In the genomic region with DNA sequence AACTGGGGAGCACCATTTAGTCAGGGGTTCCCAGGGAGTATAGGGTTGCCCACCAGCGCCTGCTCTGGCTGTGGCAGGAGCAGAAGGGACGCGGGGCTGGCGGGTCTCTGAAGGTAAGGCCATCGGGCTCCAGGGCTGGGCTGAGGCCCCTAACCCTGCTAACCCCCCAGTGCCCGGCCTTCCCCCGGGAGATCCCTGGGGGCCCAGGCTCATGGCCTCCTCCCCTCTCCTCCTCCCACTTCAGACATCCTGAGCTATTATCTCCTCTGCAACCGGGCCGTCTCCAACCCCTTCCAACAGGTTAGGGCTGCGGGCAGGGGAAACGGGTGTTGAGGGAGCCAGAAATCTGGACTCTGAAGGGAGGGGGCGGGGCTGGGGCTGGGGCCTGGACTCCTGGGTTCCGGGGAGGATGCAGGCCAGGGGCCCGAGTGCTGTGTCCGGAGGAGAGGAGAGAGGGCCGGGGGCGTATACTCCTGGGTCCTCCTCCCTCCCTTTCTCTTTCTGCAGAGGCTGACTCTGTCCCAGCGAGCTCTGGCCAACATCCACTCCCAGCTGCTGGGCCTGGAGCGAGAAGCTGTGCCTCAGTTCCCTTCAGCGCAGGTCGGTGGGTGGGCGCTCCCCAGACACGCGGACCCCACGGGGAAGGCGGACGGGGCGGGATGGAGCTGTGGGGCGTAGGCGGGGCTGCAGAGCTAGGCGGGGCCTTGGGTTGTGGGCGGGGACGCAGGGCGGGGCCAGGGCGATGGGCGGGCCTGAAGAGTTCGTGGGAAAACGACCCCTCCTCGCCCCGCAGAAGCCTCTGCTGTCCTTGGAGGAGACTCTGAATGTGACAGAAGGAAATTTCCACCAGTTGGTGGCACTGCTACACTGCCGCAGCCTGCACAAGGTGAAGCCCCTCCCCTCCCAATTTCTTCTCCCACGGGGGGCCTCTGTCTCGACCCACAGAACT, we compare ENCODE assay signal across 8 cellular contexts. TPM values are rescaled to one million over a fixed set of nuclear protein-coding genes. Genes with fewer than 3 reads are reported as not detected.
A peak's percentile ranks its signal among the peaks of the same experiment; 100 is the strongest.
DNase-seq lines count a peak whose midpoint lies in the region; ATAC-seq and TF ChIP-seq lines count a peak whose summit lies in the region.

No MANE protein-coding gene starts in this region.

- H4K20me1 ChIP-seq in MM.1S (ENCODE audit: insufficient read depth, low read length), result no peaks in the 10 kb centered on the region

- H3K27ac ChIP-seq in MM.1S (ENCODE audit: low read length), result no peak overlapping the region

- no peaks in the 10 kb centered on the region for H3K9me2 ChIP-seq in MM.1S (replicated peaks; ENCODE audit: insufficient read depth, low read length)

- DNase-seq in Daoy (ENCODE audit: low read depth) (peak; percentile 66), NCI-H2227 (lab: John Stamatoyannopoulos, UW; ENCODE audit: unreplicated experiment) (peak; percentile 91), glutamatergic neuron (peak; percentile 86), retina (peak; percentile 78), MM.1S (no peak)
- peak; percentile 22 for DNase-seq in activated T-helper 1 cell treated with anti-CD3 and anti-CD28 coated beads, Interleukin-12 subunit alpha, Interleukin-12 subunit beta, Interleukin-2, Interleukin-4 antibody, amounts not matched to agents 30 ng/mL and 10 ng/mL and 1 ng/mL, durations not matched to agents 14 hours and 24 hours and 36 hours (ENCODE audit: low spot score)

- H2AFZ ChIP-seq in MM.1S (ENCODE audit: low read length), result no peak overlapping the region

- no peaks in the 10 kb centered on the region for H3K9me3 ChIP-seq in MM.1S (replicated peaks; ENCODE audit: insufficient read depth, low read length)

- no peak overlapping the region for H3K9ac ChIP-seq in MM.1S (ENCODE audit: low read length)

- peaks cover 12% of the 10 kb centered on the region for H3K27me3 Mint-ChIP-seq in activated T-helper 1 cell treated with anti-CD3 and anti-CD28 coated beads, Interleukin-12 subunit alpha, Interleukin-12 subunit beta, Interleukin-2, Interleukin-4 antibody, amounts not matched to agents 30 ng/mL and 10 ng/mL and 1 ng/mL, durations not matched to agents 14 hours and 24 hours and 36 hours (ENCODE audit: insufficient read depth)
- peaks cover 15% of the 10 kb centered on the region for H3K27me3 Mint-ChIP-seq in glutamatergic neuron (ENCODE audit: unreplicated experiment)

- H3K27ac Mint-ChIP-seq in activated T-helper 1 cell treated with anti-CD3 and anti-CD28 coated beads, Interleukin-12 subunit alpha, Interleukin-12 subunit beta, Interleukin-2, Interleukin-4 antibody, amounts not matched to agents 30 ng/mL and 10 ng/mL and 1 ng/mL, durations not matched to agents 14 hours and 24 hours and 36 hours, result no peak overlapping the region
- no peak overlapping the region for H3K27ac Mint-ChIP-seq in glutamatergic neuron (ENCODE audit: unreplicated experiment)

- no peaks in the 10 kb centered on the region for H3K9me3 Mint-ChIP-seq in activated T-helper 1 cell treated with anti-CD3 and anti-CD28 coated beads, Interleukin-12 subunit alpha, Interleukin-12 subunit beta, Interleukin-2, Interleukin-4 antibody, amounts not matched to agents 30 ng/mL and 10 ng/mL and 1 ng/mL, durations not matched to agents 14 hours and 24 hours and 36 hours
- H3K9me3 Mint-ChIP-seq in glutamatergic neuron (ENCODE audit: unreplicated experiment), result peaks cover 11% of the 10 kb centered on the region

- intact Hi-C loops in activated T-helper 1 cell treated with anti-CD3 and anti-CD28 coated beads, Interleukin-12 subunit alpha, Interleukin-12 subunit beta, Interleukin-2, Interleukin-4 antibody, amounts not matched to agents 30 ng/mL and 10 ng/mL and 1 ng/mL, durations not matched to agents 14 hours and 24 hours and 36 hours (cut with micrococcal nuclease), result loop anchor here (1.0 kb wide), 2 partner anchors 18 to 33 kb away; partner anchors contain the start of gene LENG9

- no peak overlapping the region for H3K4me2 ChIP-seq in MM.1S (ENCODE audit: low read depth, low read length)

- H3K4me3 ChIP-seq in MM.1S (ENCODE audit: low read length), result no peak overlapping the region

- H3K4me1 Mint-ChIP-seq in activated T-helper 1 cell treated with anti-CD3 and anti-CD28 coated beads, Interleukin-12 subunit alpha, Interleukin-12 subunit beta, Interleukin-2, Interleukin-4 antibody, amounts not matched to agents 30 ng/mL and 10 ng/mL and 1 ng/mL, durations not matched to agents 14 hours and 24 hours and 36 hours (ENCODE audit: low read depth), result peaks cover 12% of the 10 kb centered on the region
- peaks cover 9% of the 10 kb centered on the region for H3K4me1 Mint-ChIP-seq in glutamatergic neuron (ENCODE audit: low read depth, unreplicated experiment)

- H3K4me3 Mint-ChIP-seq in activated T-helper 1 cell treated with anti-CD3 and anti-CD28 coated beads, Interleukin-12 subunit alpha, Interleukin-12 subunit beta, Interleukin-2, Interleukin-4 antibody, amounts not matched to agents 30 ng/mL and 10 ng/mL and 1 ng/mL, durations not matched to agents 14 hours and 24 hours and 36 hours, result peak overlapping the region; percentile 45
- peak overlapping the region; percentile 59 for H3K4me3 Mint-ChIP-seq in glutamatergic neuron (ENCODE audit: unreplicated experiment)

- no peak for ATAC-seq in HG02798 (IDR thresholded peaks at IDR 0.05; ENCODE audit: poor library complexity, unreplicated experiment)
- ATAC-seq in HG03045 (IDR thresholded peaks at IDR 0.05; ENCODE audit: unreplicated experiment), result no peak

- H3F3A ChIP-seq in MM.1S (ENCODE audit: insufficient read depth, low read length), result no peaks in the 10 kb centered on the region

- H3K36me3 Mint-ChIP-seq in activated T-helper 1 cell treated with anti-CD3 and anti-CD28 coated beads, Interleukin-12 subunit alpha, Interleukin-12 subunit beta, Interleukin-2, Interleukin-4 antibody, amounts not matched to agents 30 ng/mL and 10 ng/mL and 1 ng/mL, durations not matched to agents 14 hours and 24 hours and 36 hours (ENCODE audit: low read depth), result peaks cover 5% of the 10 kb centered on the region
- no peaks in the 10 kb centered on the region for H3K36me3 Mint-ChIP-seq in glutamatergic neuron (ENCODE audit: unreplicated experiment)

- peaks cover 44% of the 10 kb centered on the region for H3K27me3 ChIP-seq in MM.1S (replicated peaks; ENCODE audit: insufficient read depth, low read length)

- TF ChIP-seq CTCF in glutamatergic neuron (IDR thresholded peaks at IDR 0.05; ENCODE audit: partially characterized antibody, unreplicated experiment) (no peak), MM.1S (IDR thresholded peaks at IDR 0.05; ENCODE audit: low read length) (no peak)

- H3K79me2 ChIP-seq in MM.1S (ENCODE audit: low read length), result no peaks in the 10 kb centered on the region

- no peaks in the 10 kb centered on the region for H3K4me1 ChIP-seq in MM.1S (ENCODE audit: low read length)

- no peaks in the 10 kb centered on the region for H3K36me3 ChIP-seq in MM.1S (replicated peaks; ENCODE audit: insufficient read depth, low read length)

RNA-seq across cellular contexts. Expression of gene TTYH1, which starts 15.3 kb away (rescaled TPM):
- 1.3 TPM in 1 of 2 replicates, not detected in the other for total RNA-seq in Daoy (2014; rRNA removed; shearing (Covaris generic))
- total RNA-seq in activated T-helper 1 cell treated with anti-CD3 and anti-CD28 coated beads, Interleukin-12 subunit alpha, Interleukin-12 subunit beta, Interleukin-2, Interleukin-4 antibody, amounts not matched to agents 30 ng/mL and 10 ng/mL and 1 ng/mL, durations not matched to agents 14 hours and 24 hours and 36 hours, result 0.49 and 0.59 TPM in 2 replicates
- total RNA-seq in glutamatergic neuron (ENCODE audit: unreplicated experiment), result 2.9 TPM

RNA-seq across cellular contexts. Expression of gene LENG8, which starts 18.4 kb away (rescaled TPM):
- total RNA-seq in Daoy (2014; rRNA removed; shearing (Covaris generic)), result 5.1 and 9.0 TPM in 2 replicates
- 192 and 193 TPM in 2 replicates for total RNA-seq in activated T-helper 1 cell treated with anti-CD3 and anti-CD28 coated beads, Interleukin-12 subunit alpha, Interleukin-12 subunit beta, Interleukin-2, Interleukin-4 antibody, amounts not matched to agents 30 ng/mL and 10 ng/mL and 1 ng/mL, durations not matched to agents 14 hours and 24 hours and 36 hours
- 278 TPM for total RNA-seq in glutamatergic neuron (ENCODE audit: unreplicated experiment)

RNA-seq across cellular contexts. Expression of gene LENG9, which starts 33.0 kb away (rescaled TPM):
- total RNA-seq in Daoy (2014; rRNA removed; shearing (Covaris generic)), result 2.1 and 3.9 TPM in 2 replicates
- total RNA-seq in activated T-helper 1 cell treated with anti-CD3 and anti-CD28 coated beads, Interleukin-12 subunit alpha, Interleukin-12 subunit beta, Interleukin-2, Interleukin-4 antibody, amounts not matched to agents 30 ng/mL and 10 ng/mL and 1 ng/mL, durations not matched to agents 14 hours and 24 hours and 36 hours, result 8.4 and 11.5 TPM in 2 replicates
- 4.7 TPM for total RNA-seq in glutamatergic neuron (ENCODE audit: unreplicated experiment)

RNA-seq across cellular contexts. Expression of gene CDC42EP5, which starts 42.5 kb away (rescaled TPM):
- total RNA-seq in Daoy (2014; rRNA removed; shearing (Covaris generic)), result 9.5 and 15.4 TPM in 2 replicates
- not detected in 2 replicates for total RNA-seq in activated T-helper 1 cell treated with anti-CD3 and anti-CD28 coated beads, Interleukin-12 subunit alpha, Interleukin-12 subunit beta, Interleukin-2, Interleukin-4 antibody, amounts not matched to agents 30 ng/mL and 10 ng/mL and 1 ng/mL, durations not matched to agents 14 hours and 24 hours and 36 hours
- not detected for total RNA-seq in glutamatergic neuron (ENCODE audit: unreplicated experiment)

Comparison
In these comparisons a context has a peak if more than half of its experiments do, and no peak if none do; other contexts are left out.
1. RNA of gene LENG8, which starts 18.4 kb away (total RNA-seq): 278 TPM in glutamatergic neuron (single experiment) and 192 to 193 TPM in activated T-helper 1 cell treated with anti-CD3 and anti-CD28 coated beads, Interleukin-12 subunit alpha, Interleukin-12 subunit beta, Interleukin-2, Interleukin-4 antibody, amounts not matched to agents 30 ng/mL and 10 ng/mL and 1 ng/mL, durations not matched to agents 14 hours and 24 hours and 36 hours; 5.1 to 9.0 TPM in Daoy; every median in the first group is over 10 times any median in the second.